ENCODE assay signal across 1 cellular context in the genomic region with DNA sequence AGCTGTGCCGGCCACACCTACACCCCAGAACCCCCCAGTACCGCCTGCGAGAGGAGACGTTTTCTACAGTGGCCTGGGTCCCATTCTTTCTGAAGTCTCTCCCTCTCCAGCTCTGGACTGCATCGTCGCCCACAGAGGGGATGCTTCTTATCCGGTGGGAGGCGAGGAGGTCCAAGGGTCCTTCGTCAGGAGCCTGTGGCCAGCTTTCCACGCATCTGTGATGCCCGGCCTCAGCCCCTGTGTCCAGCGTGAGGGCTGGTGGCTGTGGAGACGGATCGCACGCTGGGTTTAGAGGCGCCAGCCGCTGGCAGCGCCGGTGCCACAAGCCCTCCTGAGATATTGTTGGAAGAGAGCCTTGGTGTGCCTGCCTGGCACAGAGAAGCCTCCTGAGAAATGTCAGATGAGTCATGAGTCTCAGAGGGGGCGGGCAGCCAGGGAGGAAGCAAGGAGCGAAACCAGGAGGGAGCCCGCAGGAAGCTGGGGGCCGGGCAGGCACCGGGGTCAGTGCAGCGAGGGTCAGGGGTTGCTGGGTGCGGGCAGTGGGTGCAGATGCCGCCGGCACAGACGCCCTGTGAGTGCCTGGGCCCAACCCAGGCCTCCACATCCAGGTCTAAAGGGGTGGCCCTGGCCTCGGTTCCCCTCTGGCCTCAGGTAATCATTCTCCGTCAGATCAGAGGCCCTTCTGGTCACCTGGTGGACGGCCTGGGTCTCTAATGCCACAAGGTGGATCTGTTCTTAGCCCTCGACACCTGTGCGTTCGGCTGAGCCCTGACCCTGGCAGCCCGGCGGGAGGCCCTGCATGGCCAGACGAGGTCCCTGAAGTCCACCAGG.
A peak's percentile ranks its signal among the peaks of the same experiment; 100 is the strongest.
TF ChIP-seq lines count a peak whose summit lies in the region.

No MANE protein-coding gene starts in this region.

TF ChIP-seq in SK-N-SH, 30 proteins besides CTCF, POLR2A, EP300 and RAD21 (continued from another document):
- TF ChIP-seq, protein P1, sequence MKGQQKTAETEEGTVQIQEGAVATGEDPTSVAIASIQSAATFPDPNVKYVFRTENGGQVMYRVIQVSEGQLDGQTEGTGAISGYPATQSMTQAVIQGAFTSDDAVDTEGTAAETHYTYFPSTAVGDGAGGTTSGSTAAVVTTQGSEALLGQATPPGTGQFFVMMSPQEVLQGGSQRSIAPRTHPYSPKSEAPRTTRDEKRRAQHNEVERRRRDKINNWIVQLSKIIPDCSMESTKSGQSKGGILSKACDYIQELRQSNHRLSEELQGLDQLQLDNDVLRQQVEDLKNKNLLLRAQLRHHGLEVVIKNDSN (IDR thresholded peaks at IDR 0.05; ENCODE audit: borderline replicate concordance, low read depth): no peak
- TF ChIP-seq FOXM1 (IDR thresholded peaks at IDR 0.05; ENCODE audit: low read depth): no peak
- TF ChIP-seq, protein P2, sequence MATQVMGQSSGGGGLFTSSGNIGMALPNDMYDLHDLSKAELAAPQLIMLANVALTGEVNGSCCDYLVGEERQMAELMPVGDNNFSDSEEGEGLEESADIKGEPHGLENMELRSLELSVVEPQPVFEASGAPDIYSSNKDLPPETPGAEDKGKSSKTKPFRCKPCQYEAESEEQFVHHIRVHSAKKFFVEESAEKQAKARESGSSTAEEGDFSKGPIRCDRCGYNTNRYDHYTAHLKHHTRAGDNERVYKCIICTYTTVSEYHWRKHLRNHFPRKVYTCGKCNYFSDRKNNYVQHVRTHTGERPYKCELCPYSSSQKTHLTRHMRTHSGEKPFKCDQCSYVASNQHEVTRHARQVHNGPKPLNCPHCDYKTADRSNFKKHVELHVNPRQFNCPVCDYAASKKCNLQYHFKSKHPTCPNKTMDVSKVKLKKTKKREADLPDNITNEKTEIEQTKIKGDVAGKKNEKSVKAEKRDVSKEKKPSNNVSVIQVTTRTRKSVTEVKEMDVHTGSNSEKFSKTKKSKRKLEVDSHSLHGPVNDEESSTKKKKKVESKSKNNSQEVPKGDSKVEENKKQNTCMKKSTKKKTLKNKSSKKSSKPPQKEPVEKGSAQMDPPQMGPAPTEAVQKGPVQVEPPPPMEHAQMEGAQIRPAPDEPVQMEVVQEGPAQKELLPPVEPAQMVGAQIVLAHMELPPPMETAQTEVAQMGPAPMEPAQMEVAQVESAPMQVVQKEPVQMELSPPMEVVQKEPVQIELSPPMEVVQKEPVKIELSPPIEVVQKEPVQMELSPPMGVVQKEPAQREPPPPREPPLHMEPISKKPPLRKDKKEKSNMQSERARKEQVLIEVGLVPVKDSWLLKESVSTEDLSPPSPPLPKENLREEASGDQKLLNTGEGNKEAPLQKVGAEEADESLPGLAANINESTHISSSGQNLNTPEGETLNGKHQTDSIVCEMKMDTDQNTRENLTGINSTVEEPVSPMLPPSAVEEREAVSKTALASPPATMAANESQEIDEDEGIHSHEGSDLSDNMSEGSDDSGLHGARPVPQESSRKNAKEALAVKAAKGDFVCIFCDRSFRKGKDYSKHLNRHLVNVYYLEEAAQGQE (IDR thresholded peaks at IDR 0.05; ENCODE audit: low read depth, low read length): no peak
- TF ChIP-seq, protein P3, sequence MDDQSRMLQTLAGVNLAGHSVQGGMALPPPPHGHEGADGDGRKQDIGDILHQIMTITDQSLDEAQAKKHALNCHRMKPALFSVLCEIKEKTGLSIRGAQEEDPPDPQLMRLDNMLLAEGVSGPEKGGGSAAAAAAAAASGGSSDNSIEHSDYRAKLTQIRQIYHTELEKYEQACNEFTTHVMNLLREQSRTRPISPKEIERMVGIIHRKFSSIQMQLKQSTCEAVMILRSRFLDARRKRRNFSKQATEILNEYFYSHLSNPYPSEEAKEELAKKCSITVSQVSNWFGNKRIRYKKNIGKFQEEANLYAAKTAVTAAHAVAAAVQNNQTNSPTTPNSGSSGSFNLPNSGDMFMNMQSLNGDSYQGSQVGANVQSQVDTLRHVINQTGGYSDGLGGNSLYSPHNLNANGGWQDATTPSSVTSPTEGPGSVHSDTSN (IDR thresholded peaks at IDR 0.05): 0 out of 2 replicates have a peak, but pooled peaks have one; percentile 10
- TF ChIP-seq, protein P4, sequence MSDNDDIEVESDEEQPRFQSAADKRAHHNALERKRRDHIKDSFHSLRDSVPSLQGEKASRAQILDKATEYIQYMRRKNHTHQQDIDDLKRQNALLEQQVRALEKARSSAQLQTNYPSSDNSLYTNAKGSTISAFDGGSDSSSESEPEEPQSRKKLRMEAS (IDR thresholded peaks at IDR 0.05; ENCODE audit: low read depth): no peak
- TF ChIP-seq FOSL2 (IDR thresholded peaks at IDR 0.05; ENCODE audit: borderline replicate concordance, low read depth): peak; percentile 71
- TF ChIP-seq RCOR1 (IDR thresholded peaks at IDR 0.05; ENCODE audit: low read length): no peak
- no peak for TF ChIP-seq MEF2A (IDR thresholded peaks at IDR 0.05; ENCODE audit: borderline replicate concordance, low read depth)
- no peak for TF ChIP-seq GATA2 (CRISPR knock-in tag; IDR thresholded peaks at IDR 0.05)
- no peak for TF ChIP-seq YY1 (IDR thresholded peaks at IDR 0.05; ENCODE audit: low read depth)
- no peak for TF ChIP-seq ELF1 (IDR thresholded peaks at IDR 0.05)
- TF ChIP-seq CHD2 (IDR thresholded peaks at IDR 0.05; ENCODE audit: low read length, partially characterized antibody): no peak
- no peak for TF ChIP-seq MXI1 (IDR thresholded peaks at IDR 0.05; ENCODE audit: low read depth, low read length)
- TF ChIP-seq, protein P5, sequence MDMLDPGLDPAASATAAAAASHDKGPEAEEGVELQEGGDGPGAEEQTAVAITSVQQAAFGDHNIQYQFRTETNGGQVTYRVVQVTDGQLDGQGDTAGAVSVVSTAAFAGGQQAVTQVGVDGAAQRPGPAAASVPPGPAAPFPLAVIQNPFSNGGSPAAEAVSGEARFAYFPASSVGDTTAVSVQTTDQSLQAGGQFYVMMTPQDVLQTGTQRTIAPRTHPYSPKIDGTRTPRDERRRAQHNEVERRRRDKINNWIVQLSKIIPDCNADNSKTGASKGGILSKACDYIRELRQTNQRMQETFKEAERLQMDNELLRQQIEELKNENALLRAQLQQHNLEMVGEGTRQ (IDR thresholded peaks at IDR 0.05; ENCODE audit: borderline replicate concordance, low read depth, low read length): no peak
- no peak for TF ChIP-seq SIN3A (IDR thresholded peaks at IDR 0.05; ENCODE audit: borderline replicate concordance, low read depth, low read length)
- TF ChIP-seq, protein P6, sequence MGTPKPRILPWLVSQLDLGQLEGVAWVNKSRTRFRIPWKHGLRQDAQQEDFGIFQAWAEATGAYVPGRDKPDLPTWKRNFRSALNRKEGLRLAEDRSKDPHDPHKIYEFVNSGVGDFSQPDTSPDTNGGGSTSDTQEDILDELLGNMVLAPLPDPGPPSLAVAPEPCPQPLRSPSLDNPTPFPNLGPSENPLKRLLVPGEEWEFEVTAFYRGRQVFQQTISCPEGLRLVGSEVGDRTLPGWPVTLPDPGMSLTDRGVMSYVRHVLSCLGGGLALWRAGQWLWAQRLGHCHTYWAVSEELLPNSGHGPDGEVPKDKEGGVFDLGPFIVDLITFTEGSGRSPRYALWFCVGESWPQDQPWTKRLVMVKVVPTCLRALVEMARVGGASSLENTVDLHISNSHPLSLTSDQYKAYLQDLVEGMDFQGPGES (IDR thresholded peaks at IDR 0.05; ENCODE audit: low read depth, low read length): no peak
- no peak for TF ChIP-seq EZH2phosphoT487 (IDR thresholded peaks at IDR 0.05; ENCODE audit: borderline replicate concordance, low read depth)
- TF ChIP-seq NRF1 (IDR thresholded peaks at IDR 0.05; ENCODE audit: low read depth, low read length): no peak
- no peak for TF ChIP-seq POLR2AphosphoS5 (IDR thresholded peaks at IDR 0.05; ENCODE audit: low read depth, low read length)
- TF ChIP-seq TAF1 (IDR thresholded peaks at IDR 0.05; ENCODE audit: borderline replicate concordance, low read depth, low read length): no peak
- TF ChIP-seq RFX5 (IDR thresholded peaks at IDR 0.05; ENCODE audit: low read length): no peak
- TF ChIP-seq SMC3 (IDR thresholded peaks at IDR 0.05; ENCODE audit: low read depth, low read length): no peak
TF ChIP-seq in SK-N-SH: peak in this region for 6.
